19 cellular contexts compared by ENCODE assay signal in genomic region chr18:23838233-23838632, GRCh38.
A peak's percentile ranks its signal among the peaks of the same experiment; 100 is the strongest.
DNase-seq lines count a peak whose midpoint lies in the region; TF ChIP-seq lines count a peak whose summit lies in the region.
"Had no signal": no experiment of that assay in that cellular context is flagged by ENCODE, and none has a peak within 500 bp of the region (broad histone marks: within the 10 kb centered on the region; RNA-seq: fewer than 3 reads in every experiment).

No MANE protein-coding gene starts in this region.

- H3K36me3 ChIP-seq in brain microvascular endothelial cell (replicated peaks) (no peaks in the 10 kb centered on the region), right atrium auricular region (no peaks in the 10 kb centered on the region), thyroid gland (no peaks in the 10 kb centered on the region), transverse colon (no peaks in the 10 kb centered on the region)
- H3K36me3 ChIP-seq: colonic mucosa, neutrophil, SJSA1 had no signal

- in situ Hi-C loops in brain microvascular endothelial cell (cut with HindIII; ENCODE audit: low pct_ligation_motif_present, low sequenced_read_pairs), result no loop called here
- in situ Hi-C loops in transverse colon (cut with MboI; ENCODE audit: low pct_ligation_motif_present in 1 of 4, low pct_unique_long_range_greater_than_20kb in 1 of 4, low sequenced_read_pairs in 3 of 4), result no loop called here

- no peak for TF ChIP-seq EP300 in transverse colon (IDR thresholded peaks at IDR 0.05; ENCODE audit: low read depth)

- TF ChIP-seq CTCF in brain microvascular endothelial cell (IDR thresholded peaks at IDR 0.05; ENCODE audit: low read depth, low read length, missing control alignments) (no peak), right atrium auricular region (IDR thresholded peaks at IDR 0.05) (no peak), thyroid gland (IDR thresholded peaks at IDR 0.05) (no peak), transverse colon (IDR thresholded peaks at IDR 0.05) (no peak)

- intact Hi-C loops in thyroid gland (cut with DNase I) (no loop called here), transverse colon (cut with DNase I; ENCODE audit: low total_unique reads) (no loop called here)

- H3K27me3 ChIP-seq in brain microvascular endothelial cell (replicated peaks), result no peaks in the 10 kb centered on the region
- no peaks in the 10 kb centered on the region for H3K27me3 ChIP-seq in right atrium auricular region
- no peaks in the 10 kb centered on the region for H3K27me3 ChIP-seq in thyroid gland
- H3K27me3 ChIP-seq in transverse colon, result no peaks in the 10 kb centered on the region
- H3K27me3 ChIP-seq: colonic mucosa, neutrophil had no signal

- TF ChIP-seq POLR2A in thyroid gland (IDR thresholded peaks at IDR 0.05) (no peak), transverse colon (IDR thresholded peaks at IDR 0.05) (no peak)

- DNase-seq in Kasumi-1 (lab: John Stamatoyannopoulos, UW), result peak; percentile 8 to 9
- DNase-seq in brain microvascular endothelial cell, result no peak
- DNase-seq in right atrium auricular region (ENCODE audit: low spot score), result no peak
- DNase-seq in thyroid gland, result no peak
- DNase-seq in NCI-H82 treated with DMSO at 0.1 percent for 48 hours (lab: John Stamatoyannopoulos, UW; ENCODE audit: unreplicated experiment), result no peak
- DNase-seq in NCI-H345 treated with DMSO at 0.1 percent for 48 hours (lab: John Stamatoyannopoulos, UW; ENCODE audit: unreplicated experiment), result no peak
- no peak for DNase-seq in foreskin melanocyte
- DNase-seq in transverse colon, result no peak
- DNase-seq: activated B cell treated with CpG ODN at 0.5 μM for 24 hours; activated CD8-positive, alpha-beta T cell treated with anti-CD3 and anti-CD28 coated beads, Interleukin-2, amount 10 ng/mL, durations not matched to agents 7 days and 5 days; activated naive CD4-positive, alpha-beta T cell treated with anti-CD3 and anti-CD28 coated beads, Interleukin-2, amount 10 ng/mL, durations not matched to agents 7 days and 5 days; activated T-cell treated with anti-CD3 and anti-CD28 coated beads, Interleukin-2, amount 50 U/mL, for 48 hours; colonic mucosa; KG1; NCI-H526 treated with DMSO at 0.1 percent for 48 hours; OCI-M1; stimulated activated CD4-positive, alpha-beta T cell treated with anti-CD3 and anti-CD28 coated beads, Interleukin-15, amount 100 ng/mL, for 24 hours had no signal

- H3K4me1 ChIP-seq in right atrium auricular region, result peaks cover 0 to 15% of the 10 kb centered on the region in 2 donors
- H3K4me1 ChIP-seq in thyroid gland, result peaks cover 0 to 6% of the 10 kb centered on the region in 2 donors
- peaks cover 0 to 8% (median 0%) of the 10 kb centered on the region in 4 donors for H3K4me1 ChIP-seq in transverse colon
- H3K4me1 ChIP-seq: colonic mucosa, SJSA1 had no signal

- no peaks in the 10 kb centered on the region for H3K9me3 ChIP-seq in right atrium auricular region
- no peaks in the 10 kb centered on the region for H3K9me3 ChIP-seq in thyroid gland
- no peaks in the 10 kb centered on the region for H3K9me3 ChIP-seq in transverse colon
- H3K9me3 ChIP-seq: colonic mucosa, neutrophil, SJSA1 had no signal

- 60 to 63% methylated on average over 2 of the region's 2 CpGs for WGBS in thyroid gland, 2 donors
- WGBS in transverse colon (ENCODE audit: low coverage in 1 of 2), 2 donors, result 17 to 36% methylated on average over 2 of the region's 2 CpGs

- no peak overlapping the region for H3K4me3 ChIP-seq in brain microvascular endothelial cell (ENCODE audit: low read depth, low read length)
- H3K4me3 ChIP-seq in right atrium auricular region, result no peak overlapping the region
- no peak overlapping the region for H3K4me3 ChIP-seq in thyroid gland (replicated peaks in 1 of 3)
- no peak overlapping the region for H3K4me3 ChIP-seq in transverse colon
- H3K4me3 ChIP-seq: colonic mucosa, SJSA1 had no signal

- H3K27ac ChIP-seq in brain microvascular endothelial cell (peak overlapping the region; percentile 84), right atrium auricular region (peak overlapping the region; percentile 50 to 70), thyroid gland (peak overlapping the region in 2 of 3 donors; percentile 31 to 48), transverse colon (no peak overlapping the region)
- H3K27ac ChIP-seq: colonic mucosa, neutrophil, SJSA1 had no signal

Comparison
In these comparisons a context has a peak if more than half of its experiments do, and no peak if none do; other contexts are left out.
1. DNase-seq: peak in Kasumi-1 (2 of 2); none in brain microvascular endothelial cell (single experiment), right atrium auricular region (single experiment), thyroid gland (0 of 2), NCI-H82 treated with DMSO at 0.1 percent for 48 hours (single experiment), NCI-H345 treated with DMSO at 0.1 percent for 48 hours (single experiment), foreskin melanocyte (single experiment) and transverse colon (single experiment).
2. H3K27ac ChIP-seq: peak in brain microvascular endothelial cell (single experiment), right atrium auricular region (2 of 2) and thyroid gland (2 of 3); none in transverse colon (0 of 4).